8 cellular contexts compared by ENCODE assay signal in the genomic region with DNA sequence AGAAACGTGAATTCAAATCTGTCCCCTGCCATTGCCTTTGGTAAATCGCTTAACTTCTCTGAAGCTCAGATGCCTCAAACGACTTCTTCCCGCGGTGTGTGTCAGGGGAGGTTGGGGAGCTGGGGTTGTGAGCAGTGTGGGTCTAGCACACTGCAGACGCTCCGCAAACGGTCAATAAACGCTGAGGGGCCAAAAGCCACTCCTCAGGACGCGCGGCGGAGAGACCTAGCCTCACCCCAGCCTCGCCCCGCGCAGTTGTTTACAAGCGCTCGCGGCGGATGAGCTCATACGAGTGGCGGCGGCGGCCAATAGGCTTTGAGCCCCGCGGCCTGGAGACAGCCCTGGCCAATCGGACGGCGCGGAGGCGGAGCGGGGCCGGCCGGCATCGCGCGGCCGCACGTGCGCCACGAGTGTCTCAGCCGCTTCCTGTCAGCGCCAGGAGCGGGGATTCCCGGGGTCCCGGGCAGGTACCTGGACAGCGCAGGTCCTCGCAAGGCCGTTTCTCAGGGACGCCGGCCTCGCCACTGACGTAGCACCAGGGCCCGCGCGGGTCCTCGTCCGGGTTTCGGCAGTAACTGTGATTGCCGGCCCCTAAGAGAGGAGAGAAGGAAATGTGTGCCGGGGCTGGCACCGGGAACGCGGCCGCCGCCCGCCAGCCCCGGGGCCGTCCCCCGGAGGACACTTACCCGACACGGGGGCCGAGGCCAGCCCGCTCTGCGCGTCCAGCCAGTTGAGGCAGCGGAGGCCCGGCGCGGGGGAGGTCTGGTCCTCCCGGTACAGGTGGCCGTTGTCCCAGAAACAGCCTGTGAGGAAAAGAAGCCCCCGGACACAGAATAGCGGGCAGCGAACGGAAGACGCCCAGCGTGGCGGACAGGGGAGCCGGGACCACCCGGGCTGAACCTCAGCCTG. TPM values are rescaled to one million over a fixed set of nuclear protein-coding genes. Genes with fewer than 3 reads are reported as not detected.
A peak's percentile ranks its signal among the peaks of the same experiment; 100 is the strongest.
DNase-seq lines count a peak whose midpoint lies in the region; ATAC-seq and TF ChIP-seq lines count a peak whose summit lies in the region.

No MANE protein-coding gene starts in this region.

- H3K27ac Mint-ChIP-seq in activated B cell treated with CpG ODN at 0.5 μM for 24 hours, result peak overlapping the region; percentile 100

- H3K4me3 Mint-ChIP-seq in activated B cell treated with CpG ODN at 0.5 μM for 24 hours, result peak overlapping the region; percentile 92

- peak; percentile 87 for DNase-seq in ACHN
- DNase-seq in NCI-H2227 treated with DMSO at 0.1 percent for 48 hours (lab: John Stamatoyannopoulos, UW), result peak; percentile 56
- DNase-seq in activated B cell treated with CpG ODN at 0.5 μM for 24 hours, result peak; percentile 89
- peak; percentile 91 to 93 for DNase-seq in cardiac fibroblast (ENCODE audit: low read depth in 2 of 2)
- DNase-seq in iris pigment epithelial cell (ENCODE audit: low read depth), result peak; percentile 97
- DNase-seq in stimulated activated CD4-positive, alpha-beta T cell treated with anti-CD3 and anti-CD28 coated beads, Interleukin-12 subunit alpha, Interleukin-12 subunit beta, amount 100 ng/mL, for 4 hours, result peak; percentile 89

- no peaks in the 10 kb centered on the region for H3K9me3 Mint-ChIP-seq in activated B cell treated with CpG ODN at 0.5 μM for 24 hours

- peak overlapping the region; percentile 69 to 85 for H3K4me3 ChIP-seq in cardiac fibroblast (replicated peaks in 1 of 2; ENCODE audit: low read depth in 2 of 2, low read length in 2 of 2)

- CTCF ChIA-PET in activated B cell treated with CpG ODN at 0.5 μM for 24 hours (lab: Charles Lee), result interaction anchor here (0.8 to 2.8 kb wide), 4 partner anchors 23 to 371 kb away, joined by 3 to 29 read pairs (median 4); a partner anchor contains a TSS

- intact Hi-C loops in activated B cell treated with CpG ODN at 0.5 μM for 24 hours (cut with micrococcal nuclease), result loop anchor here (1.0 to 5.0 kb wide), 13 partner anchors 18 to 1024 kb away; a partner anchor contains a TSS

- no peaks in the 10 kb centered on the region for H3K27me3 Mint-ChIP-seq in activated B cell treated with CpG ODN at 0.5 μM for 24 hours

- POLR2A ChIA-PET in activated B cell treated with CpG ODN at 0.5 μM for 24 hours (lab: Charles Lee), result interaction anchor here (0.5 to 4.7 kb wide), 32 partner anchors 10 to 1527 kb away, joined by 3 to 68 read pairs (median 6); a partner anchor contains a TSS

- H3K36me3 Mint-ChIP-seq in activated B cell treated with CpG ODN at 0.5 μM for 24 hours (ENCODE audit: low read depth), result peaks cover 29% of the 10 kb centered on the region

- TF ChIP-seq CTCF in activated B cell treated with CpG ODN at 0.5 μM for 24 hours (IDR thresholded peaks at IDR 0.05) (no peak), cardiac fibroblast (IDR thresholded peaks at IDR 0.05; ENCODE audit: low read depth, low read length) (no peak)

- peaks cover 80% of the 10 kb centered on the region for H3K4me1 Mint-ChIP-seq in activated B cell treated with CpG ODN at 0.5 μM for 24 hours

- ATAC-seq in GM18870 (IDR thresholded peaks at IDR 0.05; ENCODE audit: unreplicated experiment) (peak; percentile 62), HG03103 (IDR thresholded peaks at IDR 0.05; ENCODE audit: low read depth, unreplicated experiment) (peak; percentile 89), activated B cell treated with CpG ODN at 0.5 μM for 24 hours (ENCODE audit: low read depth) (peak; percentile 86)

- in situ Hi-C loops in ACHN (cut with HindIII; ENCODE audit: low pct_ligation_motif_present, low pct_unique_long_range_greater_than_20kb, low sequenced_read_pairs), result no loop called here

RNA-seq across cellular contexts. Expression of a gene that starts 1.5 kb away (rescaled TPM):
- 20.3 and 21.0 TPM in 2 replicates for total RNA-seq in activated B cell treated with CpG ODN at 0.5 μM for 24 hours

RNA-seq across cellular contexts. Expression of a gene that starts 55.4 kb away (rescaled TPM):
- total RNA-seq in activated B cell treated with CpG ODN at 0.5 μM for 24 hours, result 35.4 and 37.4 TPM in 2 replicates

Comparison
In these comparisons a context has a peak if more than half of its experiments do, and no peak if none do; other contexts are left out.
1. Peak in every context shown above with its lines: DNase-seq, ATAC-seq and H3K4me3 ChIP-seq.